27 cellular contexts compared by ENCODE assay signal in genomic region chr11:69414773-69415187, GRCh38.
DNase-seq lines count a peak whose midpoint lies in the region; ATAC-seq and TF ChIP-seq lines count a peak whose summit lies in the region.
"Had no signal": no experiment of that assay in that cellular context is flagged by ENCODE, and none has a peak within 500 bp of the region (broad histone marks: within the 10 kb centered on the region; RNA-seq: fewer than 3 reads in every experiment).

No MANE protein-coding gene starts in this region.

- H3K9me3 ChIP-seq in heart right ventricle (no peaks in the 10 kb centered on the region), upper lobe of right lung (no peaks in the 10 kb centered on the region)
- H3K9me3 ChIP-seq: Peyer's patch had no signal

- no peak for ATAC-seq in Right ventricle myocardium inferior
- no peak for ATAC-seq in left cardiac atrium
- peak in 5 of 8 donors; percentile 5 to 42 (median 20) for ATAC-seq in heart right ventricle
- ATAC-seq in upper lobe of right lung: no peak
- ATAC-seq: activated CD4-positive, alpha-beta T cell treated with anti-CD3 and anti-CD28 coated beads for 36 hours; activated CD8-positive, alpha-beta T cell treated with anti-CD3 and anti-CD28 coated beads, Interleukin-2, amount 10 ng/mL, durations not matched to agents 7 days and 5 days; activated T-helper 17 cell treated with anti-CD3 and anti-CD28 coated beads, Interleukin-2, amount 50 U/mL, for 72 hours had no signal

- H3K36me3 ChIP-seq in heart right ventricle (no peaks in the 10 kb centered on the region), upper lobe of right lung (no peaks in the 10 kb centered on the region), brain microvascular endothelial cell (replicated peaks) (no peaks in the 10 kb centered on the region)
- H3K36me3 ChIP-seq: Peyer's patch had no signal

- H3K27ac ChIP-seq in heart right ventricle: peak overlapping the region in 5 of 10 donors; percentile 77 to 91 (median 84)
- no peak overlapping the region for H3K27ac ChIP-seq in upper lobe of right lung
- no peak overlapping the region for H3K27ac ChIP-seq in brain microvascular endothelial cell
- H3K27ac ChIP-seq: Peyer's patch, VCaP had no signal

- H3K27me3 ChIP-seq in heart right ventricle: no peaks in the 10 kb centered on the region
- no peaks in the 10 kb centered on the region for H3K27me3 ChIP-seq in upper lobe of right lung
- no peaks in the 10 kb centered on the region for H3K27me3 ChIP-seq in brain microvascular endothelial cell (replicated peaks)
- H3K27me3 ChIP-seq: Peyer's patch had no signal

- no peak for TF ChIP-seq POLR2A in erythroblast (IDR thresholded peaks at IDR 0.05; ENCODE audit: low read length)

- DNase-seq in Right ventricle myocardium inferior (ENCODE audit: missing footprints) (peak; percentile 40), left cardiac atrium (no peak), heart right ventricle (peak in 1 of 2 donors; percentile 28), midbrain (lab: John Stamatoyannopoulos, UW) (peak; percentile 16), upper lobe of right lung (peak; percentile 46), erythroblast (lab: John Stamatoyannopoulos, UW) (no peak), NCI-H2081 (lab: John Stamatoyannopoulos, UW) (no peak), brain microvascular endothelial cell (no peak)
- DNase-seq: 8988T; activated CD4-positive, alpha-beta T cell treated with anti-CD3 and anti-CD28 coated beads for 36 hours; activated CD8-positive, alpha-beta T cell treated with anti-CD3 and anti-CD28 coated beads, Interleukin-2, amount 10 ng/mL, durations not matched to agents 7 days and 5 days; activated naive CD4-positive, alpha-beta T cell treated with anti-CD3 and anti-CD28 coated beads, Interleukin-2, amount 10 ng/mL, durations not matched to agents 7 days and 5 days; CD4-positive, CD25-positive, alpha-beta regulatory T cell; DND-41; effector CD4-positive, alpha-beta T cell; GF-D8; mammary epithelial cell; NCI-H1694; NCI-H446; NCI-H748 treated with DMSO at 0.1 percent for 48 hours; stimulated activated CD4-positive, alpha-beta T cell treated with anti-CD3 and anti-CD28 coated beads, Interleukin-15, amount 100 ng/mL, for 24 hours; stimulated activated CD4-positive, alpha-beta T cell treated with anti-CD3 and anti-CD28 coated beads, Interleukin-4, amount 100 ng/mL, for 4 hours; SW 1271; T-helper 9 cell had no signal

- intact Hi-C loops in Right ventricle myocardium inferior (cut with DNase I): loop anchor here (10.0 kb wide), 1 partner anchor 120 kb away; the partner anchor contains the start of gene MYEOV
- intact Hi-C loops in left cardiac atrium (cut with DNase I): no loop called here
- intact Hi-C loops in heart right ventricle (cut with DNase I): loop anchor here in 3 of 10 donors (10.0 kb wide), 2 partner anchors 110 to 120 kb away; partner anchors contain the start of gene MYEOV (in 2 of the 3)
- intact Hi-C loops in upper lobe of right lung (cut with DNase I): no loop called here

- H3K4me3 ChIP-seq in heart right ventricle: no peak overlapping the region
- no peak overlapping the region for H3K4me3 ChIP-seq in upper lobe of right lung
- H3K4me3 ChIP-seq in brain microvascular endothelial cell (ENCODE audit: low read depth, low read length): no peak overlapping the region
- H3K4me3 ChIP-seq: Peyer's patch had no signal

- in situ Hi-C loops in brain microvascular endothelial cell (cut with HindIII; ENCODE audit: low pct_ligation_motif_present, low sequenced_read_pairs): no loop called here

- no peak for TF ChIP-seq CTCF in heart right ventricle (IDR thresholded peaks at IDR 0.05)
- no peak for TF ChIP-seq CTCF in upper lobe of right lung (IDR thresholded peaks at IDR 0.05)
- TF ChIP-seq CTCF in brain microvascular endothelial cell (IDR thresholded peaks at IDR 0.05; ENCODE audit: low read depth, low read length, missing control alignments): no peak

- peaks cover 22 to 52% (median 39%) of the 10 kb centered on the region in 9 donors for H3K4me1 ChIP-seq in heart right ventricle
- peaks cover 9% of the 10 kb centered on the region for H3K4me1 ChIP-seq in upper lobe of right lung
- H3K4me1 ChIP-seq: Peyer's patch had no signal

- WGBS in heart right ventricle, 2 donors: 40 to 65% methylated on average over 14 of the region's 14 CpGs

Comparison
In these comparisons a context has a peak if more than half of its experiments do, and no peak if none do; other contexts are left out.
1. ATAC-seq: peak in heart right ventricle (5 of 8); none in Right ventricle myocardium inferior (single experiment), left cardiac atrium (0 of 2) and upper lobe of right lung (single experiment).
2. DNase-seq: peak in Right ventricle myocardium inferior (single experiment), midbrain (single experiment) and upper lobe of right lung (single experiment); none in left cardiac atrium (single experiment), erythroblast (0 of 2), NCI-H2081 (0 of 2) and brain microvascular endothelial cell (single experiment).